Comparison of ENCODE assay signal across 8 cellular contexts in the genomic region with DNA sequence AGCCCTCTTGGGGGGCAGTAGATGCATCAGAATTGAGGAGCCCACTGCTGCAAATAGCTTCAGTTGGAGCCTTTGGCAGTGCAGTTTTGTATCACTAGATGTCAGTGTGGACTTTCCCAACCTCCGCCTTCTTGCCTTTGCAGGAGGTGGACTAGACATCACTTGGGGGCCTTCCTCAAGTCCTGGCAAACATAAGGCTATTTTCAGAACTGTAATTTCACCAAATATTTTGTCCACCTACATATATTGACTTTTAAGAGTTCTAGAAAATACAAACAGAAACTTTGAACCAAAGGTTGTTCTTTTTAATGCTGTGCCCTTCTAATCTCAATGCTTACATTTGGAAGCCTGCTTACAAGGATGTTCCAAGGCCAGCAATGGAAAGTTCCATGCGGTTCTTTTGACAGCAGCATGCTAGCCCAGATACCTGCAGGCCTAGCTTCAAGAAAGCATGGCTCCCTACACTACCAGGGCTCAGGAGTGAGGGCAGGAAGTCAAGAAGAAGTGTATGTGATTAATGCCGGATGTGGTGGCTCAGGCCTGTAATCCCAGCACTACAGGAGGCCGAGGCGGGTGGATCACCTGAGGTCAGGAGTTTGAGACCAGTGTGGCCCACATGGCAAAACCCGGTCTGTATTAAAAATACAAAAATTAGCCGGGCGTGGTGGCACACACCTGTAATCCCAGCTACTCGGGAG. TPM values are rescaled to one million over a fixed set of nuclear protein-coding genes. Genes with fewer than 3 reads are reported as not detected.
DNase-seq lines count a peak whose midpoint lies in the region; ATAC-seq and TF ChIP-seq lines count a peak whose summit lies in the region.

No MANE protein-coding gene starts in this region.

- H3K79me2 ChIP-seq in SK-N-SH (ENCODE audit: insufficient read depth), result no peaks in the 10 kb centered on the region

- TF ChIP-seq CTCF in SK-N-SH (IDR thresholded peaks at IDR 0.05) (peak; percentile 89), omental fat pad (IDR thresholded peaks at IDR 0.05) (no peak)

- no peaks in the 10 kb centered on the region for H4K20me1 ChIP-seq in SK-N-SH (ENCODE audit: insufficient read depth)

- CTCF ChIA-PET in SK-N-SH (lab: Yijun Ruan, JAX), result interaction anchor here (0.6 to 13.0 kb wide), 84 partner anchors 9 to 485 kb away, joined by 3 to 263 read pairs (median 4); a partner anchor contains a TSS

- no peaks in the 10 kb centered on the region for H3K27me3 ChIP-seq in SK-N-SH (ENCODE audit: insufficient read depth)

- no peaks in the 10 kb centered on the region for H3K4me1 ChIP-seq in SK-N-SH (ENCODE audit: control insufficient read depth in 1 of 2, insufficient read depth in 2 of 2, low read depth in 1 of 2, low read length in 1 of 2)

- no peaks in the 10 kb centered on the region for H3K9me2 ChIP-seq in SK-N-SH

- no peaks in the 10 kb centered on the region for H3K9me3 ChIP-seq in SK-N-SH

- H3K4me3 ChIP-seq in SK-N-SH (ENCODE audit: low read depth in 2 of 2, low read length in 1 of 2), result no peak overlapping the region

- H3K4me2 ChIP-seq in SK-N-SH, result no peak overlapping the region

- 88% methylated on average over 9 of the region's 9 CpGs for WGBS in SK-N-SH (ENCODE audit: low lambda C conversion rate)

- peak; percentile 98 for TF ChIP-seq RAD21 in SK-N-SH (IDR thresholded peaks at IDR 0.05; ENCODE audit: low read length)

- POLR2A ChIA-PET in SK-N-SH (lab: Yijun Ruan, JAX), result interaction anchor here (0.7 kb wide), 1 partner anchor 288 kb away, joined by 3 read pairs; no protein-coding TSS in a partner anchor

- peak; percentile 50 for ATAC-seq in Right ventricle myocardium inferior
- ATAC-seq in omental fat pad (ENCODE audit: low FRiP score), result no peak

- no peak for DNase-seq in Right ventricle myocardium inferior (ENCODE audit: missing footprints)
- DNase-seq in cardiac septum (ENCODE audit: low spot score), result no peak
- peak; percentile 45 for DNase-seq in HuH-7 (ENCODE audit: low spot score)
- DNase-seq in SK-N-SH, result peak; percentile 67
- peak in 39 of 56 donors; percentile 8 to 75 (median 31) for DNase-seq in amygdala (lab: John Stamatoyannopoulos, UW)
- peak; percentile 31 for DNase-seq in hepatic stellate cell (ENCODE audit: low spot score)
- peak; percentile 32 for DNase-seq in smooth muscle cell of the brain vasculature (ENCODE audit: low read depth, low spot score)
- DNase-seq in omental fat pad (ENCODE audit: low spot score), result no peak

- no peak overlapping the region for H2AFZ ChIP-seq in SK-N-SH (ENCODE audit: low read depth)

- H3F3A ChIP-seq in SK-N-SH (replicated peaks; ENCODE audit: insufficient read depth), result no peaks in the 10 kb centered on the region

- H3K36me3 ChIP-seq in SK-N-SH (replicated peaks in 1 of 2; ENCODE audit: control insufficient read depth in 1 of 2, insufficient read depth in 2 of 2, low read length in 1 of 2), result no peaks in the 10 kb centered on the region

- no peak overlapping the region for H3K27ac ChIP-seq in SK-N-SH (ENCODE audit: low read depth in 2 of 2, low read length in 1 of 2)

- intact Hi-C loops in Right ventricle myocardium inferior (cut with DNase I), result loop anchor here (5.0 kb wide), 3 partner anchors 114 to 286 kb away; no protein-coding TSS in a partner anchor
- intact Hi-C loops in cardiac septum (cut with DNase I), result loop anchor here (2.0 to 5.0 kb wide), 3 partner anchors 114 to 286 kb away; no protein-coding TSS in a partner anchor

- TF ChIP-seq EP300 in SK-N-SH (IDR thresholded peaks at IDR 0.05; ENCODE audit: borderline replicate concordance in 1 of 2, low read depth in 1 of 2, low read length in 1 of 2), result no peak

- no peak overlapping the region for H3K9ac ChIP-seq in SK-N-SH

TF ChIP-seq in SK-N-SH, 30 proteins besides CTCF, POLR2A, EP300 and RAD21 (continues in another document):
- TF ChIP-seq TEAD4 (IDR thresholded peaks at IDR 0.05; ENCODE audit: borderline replicate concordance, insufficient read depth) (no peak), SIN3A (IDR thresholded peaks at IDR 0.05; ENCODE audit: borderline replicate concordance, low read depth, low read length) (no peak), FOXJ3 (CRISPR knock-in tag; IDR thresholded peaks at IDR 0.05) (no peak), CHD2 (IDR thresholded peaks at IDR 0.05; ENCODE audit: low read length, partially characterized antibody) (peak; percentile 51), ELF1 (IDR thresholded peaks at IDR 0.05) (no peak), TAF1 (IDR thresholded peaks at IDR 0.05; ENCODE audit: borderline replicate concordance, low read depth, low read length) (no peak), MEF2A (IDR thresholded peaks at IDR 0.05; ENCODE audit: borderline replicate concordance, low read depth) (no peak), GABPA (IDR thresholded peaks at IDR 0.05; ENCODE audit: low read depth) (no peak), FOXM1 (IDR thresholded peaks at IDR 0.05; ENCODE audit: low read depth) (no peak), POLR2AphosphoS5 (IDR thresholded peaks at IDR 0.05; ENCODE audit: low read depth, low read length) (no peak), JUND (IDR thresholded peaks at IDR 0.05) (no peak), TCF12 (IDR thresholded peaks at IDR 0.05) (no peak), FOSL2 (IDR thresholded peaks at IDR 0.05; ENCODE audit: borderline replicate concordance, low read depth) (no peak)
- TF ChIP-seq, protein P1, sequence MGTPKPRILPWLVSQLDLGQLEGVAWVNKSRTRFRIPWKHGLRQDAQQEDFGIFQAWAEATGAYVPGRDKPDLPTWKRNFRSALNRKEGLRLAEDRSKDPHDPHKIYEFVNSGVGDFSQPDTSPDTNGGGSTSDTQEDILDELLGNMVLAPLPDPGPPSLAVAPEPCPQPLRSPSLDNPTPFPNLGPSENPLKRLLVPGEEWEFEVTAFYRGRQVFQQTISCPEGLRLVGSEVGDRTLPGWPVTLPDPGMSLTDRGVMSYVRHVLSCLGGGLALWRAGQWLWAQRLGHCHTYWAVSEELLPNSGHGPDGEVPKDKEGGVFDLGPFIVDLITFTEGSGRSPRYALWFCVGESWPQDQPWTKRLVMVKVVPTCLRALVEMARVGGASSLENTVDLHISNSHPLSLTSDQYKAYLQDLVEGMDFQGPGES (IDR thresholded peaks at IDR 0.05; ENCODE audit: low read depth, low read length), result no peak
- TF ChIP-seq, protein P2, sequence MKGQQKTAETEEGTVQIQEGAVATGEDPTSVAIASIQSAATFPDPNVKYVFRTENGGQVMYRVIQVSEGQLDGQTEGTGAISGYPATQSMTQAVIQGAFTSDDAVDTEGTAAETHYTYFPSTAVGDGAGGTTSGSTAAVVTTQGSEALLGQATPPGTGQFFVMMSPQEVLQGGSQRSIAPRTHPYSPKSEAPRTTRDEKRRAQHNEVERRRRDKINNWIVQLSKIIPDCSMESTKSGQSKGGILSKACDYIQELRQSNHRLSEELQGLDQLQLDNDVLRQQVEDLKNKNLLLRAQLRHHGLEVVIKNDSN (IDR thresholded peaks at IDR 0.05; ENCODE audit: borderline replicate concordance, low read depth), result no peak
- TF ChIP-seq, protein P3, sequence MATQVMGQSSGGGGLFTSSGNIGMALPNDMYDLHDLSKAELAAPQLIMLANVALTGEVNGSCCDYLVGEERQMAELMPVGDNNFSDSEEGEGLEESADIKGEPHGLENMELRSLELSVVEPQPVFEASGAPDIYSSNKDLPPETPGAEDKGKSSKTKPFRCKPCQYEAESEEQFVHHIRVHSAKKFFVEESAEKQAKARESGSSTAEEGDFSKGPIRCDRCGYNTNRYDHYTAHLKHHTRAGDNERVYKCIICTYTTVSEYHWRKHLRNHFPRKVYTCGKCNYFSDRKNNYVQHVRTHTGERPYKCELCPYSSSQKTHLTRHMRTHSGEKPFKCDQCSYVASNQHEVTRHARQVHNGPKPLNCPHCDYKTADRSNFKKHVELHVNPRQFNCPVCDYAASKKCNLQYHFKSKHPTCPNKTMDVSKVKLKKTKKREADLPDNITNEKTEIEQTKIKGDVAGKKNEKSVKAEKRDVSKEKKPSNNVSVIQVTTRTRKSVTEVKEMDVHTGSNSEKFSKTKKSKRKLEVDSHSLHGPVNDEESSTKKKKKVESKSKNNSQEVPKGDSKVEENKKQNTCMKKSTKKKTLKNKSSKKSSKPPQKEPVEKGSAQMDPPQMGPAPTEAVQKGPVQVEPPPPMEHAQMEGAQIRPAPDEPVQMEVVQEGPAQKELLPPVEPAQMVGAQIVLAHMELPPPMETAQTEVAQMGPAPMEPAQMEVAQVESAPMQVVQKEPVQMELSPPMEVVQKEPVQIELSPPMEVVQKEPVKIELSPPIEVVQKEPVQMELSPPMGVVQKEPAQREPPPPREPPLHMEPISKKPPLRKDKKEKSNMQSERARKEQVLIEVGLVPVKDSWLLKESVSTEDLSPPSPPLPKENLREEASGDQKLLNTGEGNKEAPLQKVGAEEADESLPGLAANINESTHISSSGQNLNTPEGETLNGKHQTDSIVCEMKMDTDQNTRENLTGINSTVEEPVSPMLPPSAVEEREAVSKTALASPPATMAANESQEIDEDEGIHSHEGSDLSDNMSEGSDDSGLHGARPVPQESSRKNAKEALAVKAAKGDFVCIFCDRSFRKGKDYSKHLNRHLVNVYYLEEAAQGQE (IDR thresholded peaks at IDR 0.05; ENCODE audit: low read depth, low read length), result no peak
- TF ChIP-seq, protein P4, sequence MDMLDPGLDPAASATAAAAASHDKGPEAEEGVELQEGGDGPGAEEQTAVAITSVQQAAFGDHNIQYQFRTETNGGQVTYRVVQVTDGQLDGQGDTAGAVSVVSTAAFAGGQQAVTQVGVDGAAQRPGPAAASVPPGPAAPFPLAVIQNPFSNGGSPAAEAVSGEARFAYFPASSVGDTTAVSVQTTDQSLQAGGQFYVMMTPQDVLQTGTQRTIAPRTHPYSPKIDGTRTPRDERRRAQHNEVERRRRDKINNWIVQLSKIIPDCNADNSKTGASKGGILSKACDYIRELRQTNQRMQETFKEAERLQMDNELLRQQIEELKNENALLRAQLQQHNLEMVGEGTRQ (IDR thresholded peaks at IDR 0.05; ENCODE audit: borderline replicate concordance, low read depth, low read length), result no peak
- TF ChIP-seq, protein P5, sequence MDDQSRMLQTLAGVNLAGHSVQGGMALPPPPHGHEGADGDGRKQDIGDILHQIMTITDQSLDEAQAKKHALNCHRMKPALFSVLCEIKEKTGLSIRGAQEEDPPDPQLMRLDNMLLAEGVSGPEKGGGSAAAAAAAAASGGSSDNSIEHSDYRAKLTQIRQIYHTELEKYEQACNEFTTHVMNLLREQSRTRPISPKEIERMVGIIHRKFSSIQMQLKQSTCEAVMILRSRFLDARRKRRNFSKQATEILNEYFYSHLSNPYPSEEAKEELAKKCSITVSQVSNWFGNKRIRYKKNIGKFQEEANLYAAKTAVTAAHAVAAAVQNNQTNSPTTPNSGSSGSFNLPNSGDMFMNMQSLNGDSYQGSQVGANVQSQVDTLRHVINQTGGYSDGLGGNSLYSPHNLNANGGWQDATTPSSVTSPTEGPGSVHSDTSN (IDR thresholded peaks at IDR 0.05), result no peak

RNA-seq across cellular contexts. Expression of a gene that starts 8.0 kb away (rescaled TPM):
- 8.7 TPM for total RNA-seq in Right ventricle myocardium inferior
- total RNA-seq in cardiac septum, result 11.7 TPM
- polyA plus RNA-seq in SK-N-SH (2012; rRNA removed), result 3.8 and 4.0 TPM in 2 replicates
- polyA plus RNA-seq in SK-N-SH (2012; cell fraction: cytosol; rRNA removed), result 4.2 and 4.9 TPM in 2 replicates
- 2.8 and 3.6 TPM in 2 replicates for polyA plus RNA-seq in SK-N-SH (2012; cell fraction: nucleus; rRNA removed)
- 10 to 100 TPM; 14.9 to 23.3 (median 18.6) TPM for total RNA-seq in omental fat pad

Comparison
In these comparisons a context has a peak if more than half of its experiments do, and no peak if none do; other contexts are left out.
1. DNase-seq: peak in HuH-7 (single experiment), SK-N-SH (single experiment), amygdala (39 of 56), hepatic stellate cell (single experiment) and smooth muscle cell of the brain vasculature (single experiment); none in Right ventricle myocardium inferior (single experiment), cardiac septum (single experiment) and omental fat pad (single experiment).